In genomic region chr11:14306481-14306880, GRCh38 we compare ENCODE assay signal across 17 cellular contexts. TPM values are rescaled to one million over a fixed set of nuclear protein-coding genes. Genes with fewer than 3 reads are reported as not detected.
DNase-seq lines count a peak whose midpoint lies in the region; ATAC-seq and TF ChIP-seq lines count a peak whose summit lies in the region.
"Had no signal": no experiment of that assay in that cellular context is flagged by ENCODE, and none has a peak within 500 bp of the region (broad histone marks: within the 10 kb centered on the region; RNA-seq: fewer than 3 reads in every experiment).

No MANE protein-coding gene starts in this region.

- no peaks in the 10 kb centered on the region for H3K9me3 ChIP-seq in OCI-LY3 (ENCODE audit: insufficient read depth, low read length)
- no peaks in the 10 kb centered on the region for H3K9me3 ChIP-seq in neural progenitor cell (ENCODE audit: low read depth)

- peaks cover 85% of the 10 kb centered on the region for H3K79me2 ChIP-seq in OCI-LY3 (ENCODE audit: low read length)
- H3K79me2 ChIP-seq in neural progenitor cell (ENCODE audit: low read depth) = peaks cover 99% of the 10 kb centered on the region

- no peak overlapping the region for H3K4me3 Mint-ChIP-seq in neural progenitor cell
- no peak overlapping the region for H3K4me3 Mint-ChIP-seq in activated CD8-positive, alpha-beta T cell treated with anti-CD3 and anti-CD28 coated beads, Interleukin-2, amount 10 ng/mL, durations not matched to agents 7 days and 5 days
- H3K4me3 Mint-ChIP-seq in stimulated activated memory B cell treated with anti-CD40 and anti-IgM and Interleukin-4, amounts not matched to agents 10 μg/mL and 1 μg/mL and 100 μg/mL, for 72 hours = no peak overlapping the region
- H3K4me3 Mint-ChIP-seq: T-helper 1 cell treated with Interleukin-12 subunit alpha and Interleukin-12 subunit beta and Interleukin-4 antibody, amounts not matched to agents 30 μg/mL and 1 μg/mL, for 36 hours had no signal

- peaks cover 53% of the 10 kb centered on the region for H3K4me1 ChIP-seq in OCI-LY3 (ENCODE audit: low read length)
- peaks cover 28% of the 10 kb centered on the region for H3K4me1 ChIP-seq in neural progenitor cell

- TF ChIP-seq CTCF in GM12873 (IDR thresholded peaks at IDR 0.05; ENCODE audit: insufficient read depth, low read depth, low read length, missing control alignments) = peak; percentile 43
- peak; percentile 38 for TF ChIP-seq CTCF in OCI-LY3 (IDR thresholded peaks at IDR 0.05; ENCODE audit: low read depth, low read length)
- TF ChIP-seq CTCF in epithelial cell of esophagus (IDR thresholded peaks at IDR 0.05; ENCODE audit: insufficient read depth, low read depth, low read length, missing control alignments) = peak; percentile 34
- peak; percentile 14 for TF ChIP-seq CTCF in neural progenitor cell (IDR thresholded peaks at IDR 0.05)

- H3K4me3 ChIP-seq in OCI-LY3 (ENCODE audit: low read length) = no peak overlapping the region
- no peak overlapping the region for H3K4me3 ChIP-seq in epithelial cell of esophagus (ENCODE audit: low read length)
- no peak overlapping the region for H3K4me3 ChIP-seq in neural progenitor cell

- CTCF ChIA-PET in activated CD8-positive, alpha-beta T cell treated with anti-CD3 and anti-CD28 coated beads, Interleukin-2, amount 10 ng/mL, durations not matched to agents 7 days and 5 days (lab: Charles Lee) = interaction anchor here (8.1 kb wide), 1 partner anchor 148 kb away, joined by 180 read pairs; no protein-coding TSS in a partner anchor

- POLR2A ChIA-PET in activated CD8-positive, alpha-beta T cell treated with anti-CD3 and anti-CD28 coated beads, Interleukin-2, amount 10 ng/mL, durations not matched to agents 7 days and 5 days (lab: Charles Lee) = no interaction called here

- no peak for ATAC-seq in activated CD8-positive, alpha-beta T cell treated with anti-CD3 and anti-CD28 coated beads, Interleukin-2, amount 10 ng/mL, durations not matched to agents 7 days and 5 days
- ATAC-seq in stimulated activated memory B cell treated with anti-CD40 and anti-IgM and Interleukin-4, amounts not matched to agents 10 μg/mL and 1 μg/mL and 100 μg/mL, for 72 hours = no peak
- ATAC-seq: activated CD4-positive, CD25-positive, alpha-beta regulatory T cell treated with anti-CD3 and anti-CD28 coated beads, Interleukin-2, amount 50 U/mL, for 24 hours had no signal

- H3K27me3 ChIP-seq in OCI-LY3 (ENCODE audit: low read depth, low read length) (no peaks in the 10 kb centered on the region), neural progenitor cell (no peaks in the 10 kb centered on the region)

- H3K36me3 ChIP-seq in OCI-LY3 (replicated peaks; ENCODE audit: low read depth, low read length) = no peaks in the 10 kb centered on the region
- no peaks in the 10 kb centered on the region for H3K36me3 ChIP-seq in neural progenitor cell

- no peak overlapping the region for H3K27ac ChIP-seq in OCI-LY3 (ENCODE audit: low read length)
- no peak overlapping the region for H3K27ac ChIP-seq in neural progenitor cell

- H3K4me1 Mint-ChIP-seq in neural progenitor cell = no peaks in the 10 kb centered on the region
- peaks cover 30% of the 10 kb centered on the region for H3K4me1 Mint-ChIP-seq in activated CD8-positive, alpha-beta T cell treated with anti-CD3 and anti-CD28 coated beads, Interleukin-2, amount 10 ng/mL, durations not matched to agents 7 days and 5 days (ENCODE audit: low read depth)
- peaks cover 33% of the 10 kb centered on the region for H3K4me1 Mint-ChIP-seq in stimulated activated memory B cell treated with anti-CD40 and anti-IgM and Interleukin-4, amounts not matched to agents 10 μg/mL and 1 μg/mL and 100 μg/mL, for 72 hours

- DNase-seq in epithelial cell of esophagus (ENCODE audit: low read depth) = no peak
- peak; percentile 11 for DNase-seq in neural progenitor cell (ENCODE audit: low spot score)
- DNase-seq in activated CD8-positive, alpha-beta T cell treated with anti-CD3 and anti-CD28 coated beads, Interleukin-2, amount 10 ng/mL, durations not matched to agents 7 days and 5 days = no peak
- no peak for DNase-seq in activated T-cell treated with anti-CD3 and anti-CD28 coated beads for 4 hours
- no peak for DNase-seq in DMS 273 (lab: John Stamatoyannopoulos, UW; ENCODE audit: unreplicated experiment)
- DNase-seq: amygdala, Calu3, cerebellar nuclear complex, NCI-H187 treated with DMSO at 0.1 percent for 48 hours, NCI-H446 treated with DMSO at 0.1 percent for 48 hours, Right ventricle myocardium superior, substantia nigra had no signal

- no peak overlapping the region for H3K27ac Mint-ChIP-seq in neural progenitor cell
- H3K27ac Mint-ChIP-seq in activated CD8-positive, alpha-beta T cell treated with anti-CD3 and anti-CD28 coated beads, Interleukin-2, amount 10 ng/mL, durations not matched to agents 7 days and 5 days = no peak overlapping the region
- H3K27ac Mint-ChIP-seq in stimulated activated memory B cell treated with anti-CD40 and anti-IgM and Interleukin-4, amounts not matched to agents 10 μg/mL and 1 μg/mL and 100 μg/mL, for 72 hours = no peak overlapping the region
- H3K27ac Mint-ChIP-seq: T-helper 1 cell treated with Interleukin-12 subunit alpha and Interleukin-12 subunit beta and Interleukin-4 antibody, amounts not matched to agents 30 μg/mL and 1 μg/mL, for 36 hours had no signal

- H2AFZ ChIP-seq in OCI-LY3 (ENCODE audit: low read depth, low read length) (no peak overlapping the region), neural progenitor cell (replicated peaks) (no peak overlapping the region)

- H3F3A ChIP-seq in neural progenitor cell (ENCODE audit: low read depth) = peaks cover 4% of the 10 kb centered on the region

- H3K27me3 Mint-ChIP-seq in neural progenitor cell (ENCODE audit: insufficient read depth, low read depth) = no peaks in the 10 kb centered on the region
- no peaks in the 10 kb centered on the region for H3K27me3 Mint-ChIP-seq in activated CD8-positive, alpha-beta T cell treated with anti-CD3 and anti-CD28 coated beads, Interleukin-2, amount 10 ng/mL, durations not matched to agents 7 days and 5 days (ENCODE audit: low read depth)
- H3K27me3 Mint-ChIP-seq in stimulated activated memory B cell treated with anti-CD40 and anti-IgM and Interleukin-4, amounts not matched to agents 10 μg/mL and 1 μg/mL and 100 μg/mL, for 72 hours = no peaks in the 10 kb centered on the region

- H3K36me3 Mint-ChIP-seq in neural progenitor cell = no peaks in the 10 kb centered on the region
- no peaks in the 10 kb centered on the region for H3K36me3 Mint-ChIP-seq in activated CD8-positive, alpha-beta T cell treated with anti-CD3 and anti-CD28 coated beads, Interleukin-2, amount 10 ng/mL, durations not matched to agents 7 days and 5 days (ENCODE audit: low read depth)
- H3K36me3 Mint-ChIP-seq in stimulated activated memory B cell treated with anti-CD40 and anti-IgM and Interleukin-4, amounts not matched to agents 10 μg/mL and 1 μg/mL and 100 μg/mL, for 72 hours = no peaks in the 10 kb centered on the region

- H3K9me3 Mint-ChIP-seq in neural progenitor cell = no peaks in the 10 kb centered on the region
- no peaks in the 10 kb centered on the region for H3K9me3 Mint-ChIP-seq in activated CD8-positive, alpha-beta T cell treated with anti-CD3 and anti-CD28 coated beads, Interleukin-2, amount 10 ng/mL, durations not matched to agents 7 days and 5 days (ENCODE audit: insufficient read depth)
- no peaks in the 10 kb centered on the region for H3K9me3 Mint-ChIP-seq in stimulated activated memory B cell treated with anti-CD40 and anti-IgM and Interleukin-4, amounts not matched to agents 10 μg/mL and 1 μg/mL and 100 μg/mL, for 72 hours
- H3K9me3 Mint-ChIP-seq: T-helper 1 cell treated with Interleukin-12 subunit alpha and Interleukin-12 subunit beta and Interleukin-4 antibody, amounts not matched to agents 30 μg/mL and 1 μg/mL, for 36 hours had no signal

- no peak overlapping the region for H3K9ac ChIP-seq in OCI-LY3 (ENCODE audit: low read length)
- no peak overlapping the region for H3K9ac ChIP-seq in neural progenitor cell

- H4K20me1 ChIP-seq in OCI-LY3 (ENCODE audit: insufficient read depth, low read length) (peaks cover 8% of the 10 kb centered on the region; the same call in 1 of the 2 replicates), neural progenitor cell (ENCODE audit: low read depth) (peaks cover 46% of the 10 kb centered on the region)

- H3K4me2 ChIP-seq in OCI-LY3 (ENCODE audit: low read length) (no peak overlapping the region), neural progenitor cell (no peak overlapping the region)

RNA-seq across cellular contexts. Expression of gene RRAS2, which starts 52.5 kb away (rescaled TPM):
- total RNA-seq in neural progenitor cell (ENCODE audit: low replicate concordance) = 87.4 and 129 TPM in 2 replicates
- 10 to 100 TPM; 97.3 to 98.1 TPM for total RNA-seq in activated CD8-positive, alpha-beta T cell treated with anti-CD3 and anti-CD28 coated beads, Interleukin-2, amount 10 ng/mL, durations not matched to agents 7 days and 5 days
